16 cellular contexts compared by ENCODE assay signal in genomic region chr5:151159649-151160373, GRCh38. TPM values are rescaled to one million over a fixed set of nuclear protein-coding genes. Genes with fewer than 3 reads are reported as not detected.
DNase-seq lines count a peak whose midpoint lies in the region; ATAC-seq and TF ChIP-seq lines count a peak whose summit lies in the region.
"Had no signal": no experiment of that assay in that cellular context is flagged by ENCODE, and none has a peak within 500 bp of the region (broad histone marks: within the 10 kb centered on the region; RNA-seq: fewer than 3 reads in every experiment).

No MANE protein-coding gene starts in this region.

- peak overlapping the region; percentile 17 for H3K27ac Mint-ChIP-seq in activated CD8-positive, alpha-beta memory T cell treated with anti-CD3 and anti-CD28 coated beads, Interleukin-2, amount 10 ng/mL, durations not matched to agents 7 days and 5 days
- no peak overlapping the region for H3K27ac Mint-ChIP-seq in activated T-helper 1 cell treated with anti-CD3 and anti-CD28 coated beads, Interleukin-12 subunit alpha, Interleukin-12 subunit beta, Interleukin-2, Interleukin-4 antibody, amounts not matched to agents 30 ng/mL and 10 ng/mL and 1 ng/mL, durations not matched to agents 14 hours and 24 hours and 36 hours
- H3K27ac Mint-ChIP-seq in nephron progenitor cell (no peak overlapping the region), endothelial cell (ENCODE audit: unreplicated experiment) (no peak overlapping the region)

- ATAC-seq in activated CD8-positive, alpha-beta memory T cell treated with anti-CD3 and anti-CD28 coated beads, Interleukin-2, amount 10 ng/mL, durations not matched to agents 7 days and 5 days = no peak
- peak; percentile 24 for ATAC-seq in GM19351 (IDR thresholded peaks at IDR 0.05; ENCODE audit: unreplicated experiment)
- ATAC-seq: A549, HCT116 had no signal

- no peaks in the 10 kb centered on the region for H3K27me3 Mint-ChIP-seq in activated CD8-positive, alpha-beta memory T cell treated with anti-CD3 and anti-CD28 coated beads, Interleukin-2, amount 10 ng/mL, durations not matched to agents 7 days and 5 days
- H3K27me3 Mint-ChIP-seq in activated T-helper 1 cell treated with anti-CD3 and anti-CD28 coated beads, Interleukin-12 subunit alpha, Interleukin-12 subunit beta, Interleukin-2, Interleukin-4 antibody, amounts not matched to agents 30 ng/mL and 10 ng/mL and 1 ng/mL, durations not matched to agents 14 hours and 24 hours and 36 hours (ENCODE audit: insufficient read depth) = peaks cover 2% of the 10 kb centered on the region
- peaks cover 20% of the 10 kb centered on the region for H3K27me3 Mint-ChIP-seq in nephron progenitor cell (ENCODE audit: low read depth, poor library complexity)
- H3K27me3 Mint-ChIP-seq in endothelial cell (ENCODE audit: unreplicated experiment) = no peaks in the 10 kb centered on the region

- CTCF ChIA-PET in activated CD8-positive, alpha-beta memory T cell treated with anti-CD3 and anti-CD28 coated beads, Interleukin-2, amount 10 ng/mL, durations not matched to agents 7 days and 5 days (lab: Charles Lee) = interaction anchor here (0.6 to 8.6 kb wide), 5 partner anchors 33 to 79 kb away, joined by 3 to 90 read pairs (median 14); no protein-coding TSS in a partner anchor

- intact Hi-C loops in activated T-helper 1 cell treated with anti-CD3 and anti-CD28 coated beads, Interleukin-12 subunit alpha, Interleukin-12 subunit beta, Interleukin-2, Interleukin-4 antibody, amounts not matched to agents 30 ng/mL and 10 ng/mL and 1 ng/mL, durations not matched to agents 14 hours and 24 hours and 36 hours (cut with micrococcal nuclease) = no loop called here

- no peak overlapping the region for H3K4me3 Mint-ChIP-seq in activated CD8-positive, alpha-beta memory T cell treated with anti-CD3 and anti-CD28 coated beads, Interleukin-2, amount 10 ng/mL, durations not matched to agents 7 days and 5 days
- H3K4me3 Mint-ChIP-seq in activated T-helper 1 cell treated with anti-CD3 and anti-CD28 coated beads, Interleukin-12 subunit alpha, Interleukin-12 subunit beta, Interleukin-2, Interleukin-4 antibody, amounts not matched to agents 30 ng/mL and 10 ng/mL and 1 ng/mL, durations not matched to agents 14 hours and 24 hours and 36 hours = peak overlapping the region; percentile 50
- H3K4me3 Mint-ChIP-seq in nephron progenitor cell (peak overlapping the region; percentile 49), endothelial cell (ENCODE audit: unreplicated experiment) (no peak overlapping the region)

- no peaks in the 10 kb centered on the region for H3K9me3 Mint-ChIP-seq in activated CD8-positive, alpha-beta memory T cell treated with anti-CD3 and anti-CD28 coated beads, Interleukin-2, amount 10 ng/mL, durations not matched to agents 7 days and 5 days (ENCODE audit: low read depth)
- H3K9me3 Mint-ChIP-seq in activated T-helper 1 cell treated with anti-CD3 and anti-CD28 coated beads, Interleukin-12 subunit alpha, Interleukin-12 subunit beta, Interleukin-2, Interleukin-4 antibody, amounts not matched to agents 30 ng/mL and 10 ng/mL and 1 ng/mL, durations not matched to agents 14 hours and 24 hours and 36 hours = no peaks in the 10 kb centered on the region
- H3K9me3 Mint-ChIP-seq in nephron progenitor cell (no peaks in the 10 kb centered on the region), endothelial cell (ENCODE audit: unreplicated experiment) (no peaks in the 10 kb centered on the region)

- TF ChIP-seq CTCF in nephron progenitor cell (IDR thresholded peaks at IDR 0.05) (no peak), endothelial cell (IDR thresholded peaks at IDR 0.05; ENCODE audit: unreplicated experiment) (no peak)

- DNase-seq in activated CD8-positive, alpha-beta memory T cell treated with anti-CD3 and anti-CD28 coated beads, Interleukin-2, amount 10 ng/mL, durations not matched to agents 7 days and 5 days = no peak
- no peak for DNase-seq in activated CD8-positive, alpha-beta memory T cell treated with anti-CD3 and anti-CD28 coated beads, Interleukin-2, amount 50 U/mL, for 4 hours
- DNase-seq in activated T-helper 1 cell treated with anti-CD3 and anti-CD28 coated beads, Interleukin-12 subunit alpha, Interleukin-12 subunit beta, Interleukin-2, Interleukin-4 antibody, amounts not matched to agents 30 ng/mL and 10 ng/mL and 1 ng/mL, durations not matched to agents 14 hours and 24 hours and 36 hours (ENCODE audit: low spot score) = no peak
- no peak for DNase-seq in nephron progenitor cell
- DNase-seq in endothelial cell (ENCODE audit: low spot score) = no peak
- no peak for DNase-seq in ureter (ENCODE audit: low spot score)
- DNase-seq in nucleus accumbens (lab: John Stamatoyannopoulos, UW) = no peak
- DNase-seq: activated CD4-positive, alpha-beta T cell treated with anti-CD3 and anti-CD28 coated beads, Interleukin-2, amount 50 U/mL, for 1 hour; activated T-cell treated with anti-CD3 and anti-CD28 coated beads, Interleukin-2, amount 50 U/mL, for 48 hours; NCI-H2107; NCI-H526 treated with DMSO at 0.1 percent for 48 hours; PC-9; stomach had no signal

- H3K36me3 Mint-ChIP-seq in activated CD8-positive, alpha-beta memory T cell treated with anti-CD3 and anti-CD28 coated beads, Interleukin-2, amount 10 ng/mL, durations not matched to agents 7 days and 5 days = peaks cover 8% of the 10 kb centered on the region
- H3K36me3 Mint-ChIP-seq in activated T-helper 1 cell treated with anti-CD3 and anti-CD28 coated beads, Interleukin-12 subunit alpha, Interleukin-12 subunit beta, Interleukin-2, Interleukin-4 antibody, amounts not matched to agents 30 ng/mL and 10 ng/mL and 1 ng/mL, durations not matched to agents 14 hours and 24 hours and 36 hours (ENCODE audit: low read depth) = peaks cover 7% of the 10 kb centered on the region
- H3K36me3 Mint-ChIP-seq in nephron progenitor cell (ENCODE audit: low read depth) (no peaks in the 10 kb centered on the region), endothelial cell (ENCODE audit: low read depth, unreplicated experiment) (no peaks in the 10 kb centered on the region)

- H3K4me1 Mint-ChIP-seq in activated CD8-positive, alpha-beta memory T cell treated with anti-CD3 and anti-CD28 coated beads, Interleukin-2, amount 10 ng/mL, durations not matched to agents 7 days and 5 days = peaks cover 20% of the 10 kb centered on the region
- H3K4me1 Mint-ChIP-seq in activated T-helper 1 cell treated with anti-CD3 and anti-CD28 coated beads, Interleukin-12 subunit alpha, Interleukin-12 subunit beta, Interleukin-2, Interleukin-4 antibody, amounts not matched to agents 30 ng/mL and 10 ng/mL and 1 ng/mL, durations not matched to agents 14 hours and 24 hours and 36 hours (ENCODE audit: low read depth) = peaks cover 42% of the 10 kb centered on the region
- H3K4me1 Mint-ChIP-seq in nephron progenitor cell (peaks cover 49% of the 10 kb centered on the region), endothelial cell (ENCODE audit: unreplicated experiment) (peaks cover 27% of the 10 kb centered on the region)

RNA-seq across cellular contexts. Expression of gene ANXA6, which starts 2.2 kb away (rescaled TPM):
- 100 to 1,000 TPM; 623 to 640 TPM for total RNA-seq in activated CD8-positive, alpha-beta memory T cell treated with anti-CD3 and anti-CD28 coated beads, Interleukin-2, amount 10 ng/mL, durations not matched to agents 7 days and 5 days
- 286 and 301 TPM in 2 replicates for total RNA-seq in activated T-helper 1 cell treated with anti-CD3 and anti-CD28 coated beads, Interleukin-12 subunit alpha, Interleukin-12 subunit beta, Interleukin-2, Interleukin-4 antibody, amounts not matched to agents 30 ng/mL and 10 ng/mL and 1 ng/mL, durations not matched to agents 14 hours and 24 hours and 36 hours
- total RNA-seq in endothelial cell (ENCODE audit: unreplicated experiment) (224 TPM), ureter (123 TPM)

Comparison
In these comparisons a context has a peak if more than half of its experiments do, and no peak if none do; other contexts are left out.
1. H3K4me3 Mint-ChIP-seq: peak in activated T-helper 1 cell treated with anti-CD3 and anti-CD28 coated beads, Interleukin-12 subunit alpha, Interleukin-12 subunit beta, Interleukin-2, Interleukin-4 antibody, amounts not matched to agents 30 ng/mL and 10 ng/mL and 1 ng/mL, durations not matched to agents 14 hours and 24 hours and 36 hours (single experiment) and nephron progenitor cell (single experiment); none in activated CD8-positive, alpha-beta memory T cell treated with anti-CD3 and anti-CD28 coated beads, Interleukin-2, amount 10 ng/mL, durations not matched to agents 7 days and 5 days (single experiment) and endothelial cell (single experiment).